2 cellular contexts compared by ENCODE assay signal in the genomic region with DNA sequence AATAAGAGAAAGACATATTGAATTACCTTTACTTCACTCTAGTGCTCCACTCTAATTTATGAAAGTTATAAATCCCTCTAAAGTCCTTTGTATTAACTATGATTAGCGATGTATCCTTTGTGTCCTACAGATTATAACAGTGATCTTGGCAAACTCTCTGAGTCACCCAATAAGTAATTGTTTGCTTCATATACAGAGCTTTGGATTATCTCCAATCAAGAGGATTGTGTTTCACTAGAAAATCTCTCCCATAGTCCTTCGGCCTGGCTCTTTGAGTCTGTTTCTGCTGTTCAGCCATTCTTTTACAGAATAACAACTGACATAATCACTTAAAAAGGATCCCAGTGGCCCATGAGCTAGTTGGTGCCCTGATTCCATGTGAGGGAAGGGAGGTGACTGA.
TF ChIP-seq lines count a peak whose summit lies in the region.

No MANE protein-coding gene starts in this region.

TF ChIP-seq in GM23338, 12 proteins besides CTCF, POLR2A, EP300 and RAD21 (continued from another document):
- no peak for TF ChIP-seq ZNF462 (CRISPR knock-in tag; IDR thresholded peaks at IDR 0.05)
- TF ChIP-seq ZNF114 (CRISPR knock-in tag; IDR thresholded peaks at IDR 0.05) = no peak
- TF ChIP-seq NANOG (IDR thresholded peaks at IDR 0.05; ENCODE audit: borderline replicate concordance) = no peak
- no peak for TF ChIP-seq POLR2AphosphoS5 (IDR thresholded peaks at IDR 0.05; ENCODE audit: low read depth)
TF ChIP-seq in GM23338: peak in this region for 0.

TF ChIP-seq in SK-N-SH treated with all-trans-retinoic acid at 6 μM for 48 hours, 23 proteins besides CTCF, POLR2A, EP300 and RAD21 (continued from another document):
- TF ChIP-seq OSR1 (CRISPR knock-in tag; IDR thresholded peaks at IDR 0.05) = no peak
- no peak for TF ChIP-seq ZC3H10 (CRISPR knock-in tag; IDR thresholded peaks at IDR 0.05)
- no peak for TF ChIP-seq ZNF8 (CRISPR knock-in tag; IDR thresholded peaks at IDR 0.05)
- TF ChIP-seq ARNTL (CRISPR knock-in tag; IDR thresholded peaks at IDR 0.05; ENCODE audit: borderline replicate concordance, low read depth) = no peak
- no peak for TF ChIP-seq CSRNP3 (CRISPR knock-in tag; IDR thresholded peaks at IDR 0.05)
